ENCODE assay signal across 23 cellular contexts in genomic region chr2:166994588-166995336, GRCh38.
DNase-seq lines count a peak whose midpoint lies in the region; ATAC-seq, FAIRE-seq and TF ChIP-seq lines count a peak whose summit lies in the region.
"Had no signal": no experiment of that assay in that cellular context is flagged by ENCODE, and none has a peak within 500 bp of the region (broad histone marks: within the 10 kb centered on the region; RNA-seq: fewer than 3 reads in every experiment).

No MANE protein-coding gene starts in this region.

- WGBS in GM12878 (ENCODE audit: insufficient coverage, insufficient replicate concordance, low lambda C conversion rate, missing lambda C conversion rate): 37% methylated on average over 12 of the region's 12 CpGs

- no peak for FAIRE-seq in GM12878 (lab: Jason Lieb, UNC)
- FAIRE-seq: A204.1, GM12891, GM19239 had no signal

- intact Hi-C loops in GM12878 (cut with micrococcal nuclease; ENCODE audit: unreplicated experiment): no loop called here
- intact Hi-C loops in posterior vena cava (cut with DNase I): no loop called here

- POLR2A ChIA-PET in HEK293 (lab: Yijun Ruan, JAX) (no interaction called here), GM12878 (lab: Charles Lee) (no interaction called here)

- TF ChIP-seq CTCF in HEK293 (tag by site-specific recombination; IDR thresholded peaks at IDR 0.05): no peak
- no peak for TF ChIP-seq CTCF in GM12878 (IDR thresholded peaks at IDR 0.05 in 2 of 3, conservative IDR thresholded peaks at IDR 0.05 in 1 of 3; ENCODE audit: control insufficient read depth in 2 of 3, extremely low read depth in 1 of 3, insufficient read depth in 1 of 3, low read depth in 3 of 3, low read length in 3 of 3)
- TF ChIP-seq CTCF in osteoblast (IDR thresholded peaks at IDR 0.05; ENCODE audit: extremely low read depth, low read depth, low read length): no peak

- TF ChIP-seq RAD21 in GM12878 (IDR thresholded peaks at IDR 0.05; ENCODE audit: insufficient read depth, low read depth, low read length): no peak

- CTCF ChIA-PET in HEK293 (lab: Yijun Ruan, JAX) (no interaction called here), GM12878 (lab: Yijun Ruan, JAX) (no interaction called here)

- H4K20me1 ChIP-seq in GM12878 (ENCODE audit: control insufficient read depth, insufficient read depth) (no peaks in the 10 kb centered on the region), osteoblast (ENCODE audit: insufficient read depth, low read length) (no peaks in the 10 kb centered on the region)
- H4K20me1 ChIP-seq: BLaER1 had no signal

- H3K4me3 ChIP-seq in HEK293 (ENCODE audit: low read depth, low read length): no peak overlapping the region
- H3K4me3 ChIP-seq in GM12878: no peak overlapping the region
- no peak overlapping the region for H3K4me3 ChIP-seq in osteoblast (ENCODE audit: insufficient read depth, low read length)
- H3K4me3 ChIP-seq: BLaER1 had no signal

- no peak for DNase-seq in GM12878 (ENCODE audit: low read depth, low spot score)
- peak; percentile 57 for DNase-seq in posterior vena cava (ENCODE audit: low spot score)
- no peak for DNase-seq in osteoblast (ENCODE audit: insufficient read length, low spot score, missing footprints)
- no peak for DNase-seq in stimulated activated CD4-positive, alpha-beta T cell treated with anti-CD3 and anti-CD28 coated beads, Interleukin-4, amount 100 ng/mL, for 1 hour
- DNase-seq: 8988T; ACHN; BE2C; C1 segment of cervical spinal cord; CD4-positive, alpha-beta memory T cell; CD4-positive, CD25-positive, alpha-beta regulatory T cell; CD8-positive, alpha-beta memory T cell; COR-L47; DMS 273 treated with DMSO at 0.1 percent for 48 hours; DMS153; DMS53; DND-41; EL; GDM1 had no signal

- H3K27me3 ChIP-seq in GM12878 (replicated peaks in 1 of 2; ENCODE audit: control insufficient read depth in 2 of 2, insufficient read depth in 2 of 2, low read length in 1 of 2): no peaks in the 10 kb centered on the region
- no peaks in the 10 kb centered on the region for H3K27me3 ChIP-seq in osteoblast (ENCODE audit: insufficient read depth, low read length)
- H3K27me3 ChIP-seq: BE2C, BLaER1 had no signal

- in situ Hi-C loops in GM12878 (cut with MboI): no loop called here

- H2AFZ ChIP-seq in GM12878 (ENCODE audit: control insufficient read depth, low read depth, low read length): no peak overlapping the region
- H2AFZ ChIP-seq in osteoblast (ENCODE audit: low read length): no peak overlapping the region

- no peaks in the 10 kb centered on the region for H3K36me3 ChIP-seq in HEK293 (ENCODE audit: control insufficient read depth in 2 of 2, insufficient read depth in 1 of 2, low read length in 2 of 2)
- no peaks in the 10 kb centered on the region for H3K36me3 ChIP-seq in GM12878 (ENCODE audit: control insufficient read depth in 2 of 2, insufficient read depth in 2 of 2, low read length in 1 of 2)
- H3K36me3 ChIP-seq in osteoblast (ENCODE audit: insufficient read depth, low read length): no peaks in the 10 kb centered on the region
- H3K36me3 ChIP-seq: BE2C, BLaER1 had no signal

- no peak for ATAC-seq in GM12878

- TF ChIP-seq EP300 in GM12878 (IDR thresholded peaks at IDR 0.05; ENCODE audit: borderline replicate concordance in 1 of 2, control insufficient read depth in 1 of 2, low read depth in 2 of 2, low read length in 2 of 2): no peak

- H3K4me1 ChIP-seq in HEK293 (ENCODE audit: control insufficient read depth, insufficient read depth, low read length) (no peaks in the 10 kb centered on the region), GM12878 (ENCODE audit: control insufficient read depth, insufficient read depth, low read length) (no peaks in the 10 kb centered on the region), osteoblast (ENCODE audit: insufficient read depth, low read length) (no peaks in the 10 kb centered on the region)
- H3K4me1 ChIP-seq: BE2C, BLaER1 had no signal

- H3K27ac ChIP-seq in HEK293 (ENCODE audit: extremely low read depth, low read depth, low read length): no peak overlapping the region
- H3K27ac ChIP-seq in GM12878 (ENCODE audit: control insufficient read depth, insufficient read depth): no peak overlapping the region
- no peak overlapping the region for H3K27ac ChIP-seq in osteoblast (ENCODE audit: low read depth, low read length)
- H3K27ac ChIP-seq: BLaER1 had no signal

- H3K4me2 ChIP-seq in GM12878 (ENCODE audit: control insufficient read depth, insufficient read depth): no peak overlapping the region
- no peak overlapping the region for H3K4me2 ChIP-seq in osteoblast (ENCODE audit: insufficient read depth, low read length)
- H3K4me2 ChIP-seq: BLaER1 had no signal

- no peaks in the 10 kb centered on the region for H3K79me2 ChIP-seq in GM12878 (ENCODE audit: control insufficient read depth, insufficient read depth, low read length)
- no peaks in the 10 kb centered on the region for H3K79me2 ChIP-seq in osteoblast (ENCODE audit: insufficient read depth, low read length)

- RAD21 ChIA-PET in GM12878 (lab: Charles Lee; ENCODE audit: unreplicated experiment): no interaction called here

- no peaks in the 10 kb centered on the region for H3K9me3 ChIP-seq in HEK293 (ENCODE audit: control insufficient read depth, insufficient read depth, low read depth, low read length)
- no peaks in the 10 kb centered on the region for H3K9me3 ChIP-seq in GM12878 (replicated peaks; ENCODE audit: control insufficient read depth, insufficient read depth, low read length)
- no peaks in the 10 kb centered on the region for H3K9me3 ChIP-seq in osteoblast (ENCODE audit: low read depth, low read length)
- H3K9me3 ChIP-seq: BE2C, BLaER1 had no signal

- SMC1A ChIA-PET in GM12878 (lab: Charles Lee; ENCODE audit: uncharacterized antibody, unreplicated experiment): no interaction called here

- no peak overlapping the region for H3K9ac ChIP-seq in GM12878 (ENCODE audit: control insufficient read depth, insufficient read depth, low read length)
- H3K9ac ChIP-seq: BLaER1 had no signal

- TF ChIP-seq POLR2A in GM12878 (IDR thresholded peaks at IDR 0.05; ENCODE audit: low read depth, low read length): no peak

- no TSS peak for BruUV-seq in GM12878 (replicated peaks; lab: Mats Ljungman, UMichigan)

TF ChIP-seq in HEK293, 187 proteins besides CTCF, POLR2A, EP300 and RAD21:
- TF ChIP-seq ZNF610 (tag by site-specific recombination; IDR thresholded peaks at IDR 0.05; ENCODE audit: borderline replicate concordance) (no peak), ATF2 (tag by site-specific recombination; IDR thresholded peaks at IDR 0.05; ENCODE audit: low read depth) (0 out of 2 replicates have a peak, but pooled peaks have one; percentile 48), ZNF529 (tag by site-specific recombination; IDR thresholded peaks at IDR 0.05; ENCODE audit: insufficient replicate concordance) (no peak)

TF ChIP-seq in GM12878, 131 proteins besides CTCF, POLR2A, EP300 and RAD21:
- TF ChIP-seq, protein P1, sequence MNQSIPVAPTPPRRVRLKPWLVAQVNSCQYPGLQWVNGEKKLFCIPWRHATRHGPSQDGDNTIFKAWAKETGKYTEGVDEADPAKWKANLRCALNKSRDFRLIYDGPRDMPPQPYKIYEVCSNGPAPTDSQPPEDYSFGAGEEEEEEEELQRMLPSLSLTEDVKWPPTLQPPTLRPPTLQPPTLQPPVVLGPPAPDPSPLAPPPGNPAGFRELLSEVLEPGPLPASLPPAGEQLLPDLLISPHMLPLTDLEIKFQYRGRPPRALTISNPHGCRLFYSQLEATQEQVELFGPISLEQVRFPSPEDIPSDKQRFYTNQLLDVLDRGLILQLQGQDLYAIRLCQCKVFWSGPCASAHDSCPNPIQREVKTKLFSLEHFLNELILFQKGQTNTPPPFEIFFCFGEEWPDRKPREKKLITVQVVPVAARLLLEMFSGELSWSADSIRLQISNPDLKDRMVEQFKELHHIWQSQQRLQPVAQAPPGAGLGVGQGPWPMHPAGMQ (IDR thresholded peaks at IDR 0.05; ENCODE audit: borderline replicate concordance): no peak
- TF ChIP-seq ATF7 (IDR thresholded peaks at IDR 0.05; ENCODE audit: low read depth) (0 out of 2 replicates have a peak, but pooled peaks have one; percentile 36), IRF4 (IDR thresholded peaks at IDR 0.05; ENCODE audit: low read depth, low read length) (no peak)

Comparison
In these comparisons a context has a peak if more than half of its experiments do, and no peak if none do; other contexts are left out.
1. Of the 9 proteins assayed by ChIP-seq in both HEK293 and GM12878: peak only in HEK293: ATF2; only in GM12878: none; in both: none; in neither: 8.